Comparison of ENCODE assay signal across 22 cellular contexts in genomic region chr7:31979690-31980330, GRCh38.
DNase-seq lines count a peak whose midpoint lies in the region; ATAC-seq and TF ChIP-seq lines count a peak whose summit lies in the region.
"Had no signal": no experiment of that assay in that cellular context is flagged by ENCODE, and none has a peak within 500 bp of the region (broad histone marks: within the 10 kb centered on the region; RNA-seq: fewer than 3 reads in every experiment).

No MANE protein-coding gene starts in this region.

- POLR2A ChIA-PET in IMR-90 (lab: Charles Lee; ENCODE audit: unreplicated experiment) = no interaction called here

- H3K14ac ChIP-seq in IMR-90 (replicated peaks; ENCODE audit: low read depth, low read length) = no peak overlapping the region

- dilution Hi-C loops in IMR-90 (cut with HindIII; ENCODE audit: low sequenced_read_pairs, unreplicated experiment) = no loop called here

- peaks cover 0 to 14% (median 0%) of the 10 kb centered on the region in 12 donors for H3K9me3 ChIP-seq in heart left ventricle
- peaks cover 0 to 9% of the 10 kb centered on the region in 2 donors for H3K9me3 ChIP-seq in right atrium auricular region
- H3K9me3 ChIP-seq in IMR-90 (ENCODE audit: control insufficient read depth, insufficient read depth, low read length) = peaks cover 3% of the 10 kb centered on the region
- H3K9me3 ChIP-seq: BE2C had no signal

- no peak overlapping the region for H2AK5ac ChIP-seq in IMR-90 (ENCODE audit: low read depth, low read length)

- WGBS in heart left ventricle, 4 donors = 38 to 69% (median 45%) methylated on average over 1 of the region's 1 CpG
- WGBS in IMR-90 (ENCODE audit: extremely low coverage in 2 of 2, insufficient read length in 1 of 2), 2 experiments = no CpG with 5 or more reads among the region's 1 CpG

- no peak overlapping the region for H4K8ac ChIP-seq in IMR-90 (ENCODE audit: low read depth in 2 of 2, low read length in 2 of 2)

- H3K9me1 ChIP-seq in IMR-90 (ENCODE audit: insufficient read depth, low read length) = no peaks in the 10 kb centered on the region

- H3K4ac ChIP-seq in IMR-90 (ENCODE audit: low read depth, low read length) = no peak overlapping the region

- ATAC-seq in heart left ventricle (peak in 1 of 4 donors; percentile 25), IMR-90 (ENCODE audit: low read depth) (no peak), left ventricle myocardium superior (peak; percentile 40)
- ATAC-seq: A549, GM12878 had no signal

- no peak overlapping the region for H2BK15ac ChIP-seq in IMR-90 (ENCODE audit: low read depth, low read length)

- H2AFZ ChIP-seq in IMR-90 (replicated peaks; ENCODE audit: low read length, poor library complexity) = no peak overlapping the region
- H2AFZ ChIP-seq: GM23248 had no signal

- H3K36me3 ChIP-seq in heart left ventricle (no peaks in the 10 kb centered on the region), right atrium auricular region (no peaks in the 10 kb centered on the region), IMR-90 (ENCODE audit: control insufficient read depth, insufficient read depth, low read length) (no peaks in the 10 kb centered on the region)
- H3K36me3 ChIP-seq: BE2C; BLaER1 treated with 17β-estradiol and CSF1 and Interleukin-3, amounts not matched to agents 10 nM and 100 nM had no signal

- BruUV-seq in IMR-90 (replicated peaks; lab: Mats Ljungman, UMichigan) = no TSS peak

- in situ Hi-C loops in IMR-90 (cut with MboI; ENCODE audit: low sequenced_read_pairs) = no loop called here

- H2BK20ac ChIP-seq in IMR-90 (ENCODE audit: low read depth, low read length) = no peak overlapping the region

- CTCF ChIA-PET in IMR-90 (lab: Yijun Ruan, JAX) = no interaction called here

- H3K4me3 ChIP-seq in heart left ventricle (no peak overlapping the region), right atrium auricular region (no peak overlapping the region), IMR-90 (ENCODE audit: insufficient read depth, low read depth, low read length) (no peak overlapping the region)
- H3K4me3 ChIP-seq: A549; BLaER1 treated with 17β-estradiol and CSF1 and Interleukin-3, amounts not matched to agents 10 nM and 100 nM; GM12878; GM23248 had no signal

- no peak overlapping the region for H3K23ac ChIP-seq in IMR-90 (ENCODE audit: low read depth, low read length)

- no peaks in the 10 kb centered on the region for H3K27me3 ChIP-seq in heart left ventricle
- H3K27me3 ChIP-seq in right atrium auricular region = no peaks in the 10 kb centered on the region
- H3K27me3 ChIP-seq in IMR-90 (ENCODE audit: control insufficient read depth, insufficient read depth, low read length) = no peaks in the 10 kb centered on the region
- H3K27me3 ChIP-seq: BE2C; BLaER1 treated with 17β-estradiol and CSF1 and Interleukin-3, amounts not matched to agents 10 nM and 100 nM had no signal

- H3K79me1 ChIP-seq in IMR-90 (ENCODE audit: low read depth in 1 of 2, low read length in 2 of 2) = peaks cover 4 to 15% of the 10 kb centered on the region in 2 experiments; a peak in 1 of 4 replicates

- H4K5ac ChIP-seq in IMR-90 (ENCODE audit: low read depth, low read length) = no peak overlapping the region

- H4K20me1 ChIP-seq in IMR-90 (ENCODE audit: insufficient read depth, low read length) = no peaks in the 10 kb centered on the region
- H4K20me1 ChIP-seq: BLaER1 treated with 17β-estradiol and CSF1 and Interleukin-3, amounts not matched to agents 10 nM and 100 nM had no signal

- H3K4me1 ChIP-seq in heart left ventricle = peaks cover 0 to 52% (median 16%) of the 10 kb centered on the region in 12 donors
- H3K4me1 ChIP-seq in right atrium auricular region = peaks cover 0 to 24% of the 10 kb centered on the region in 2 donors
- no peaks in the 10 kb centered on the region; the same call in 1 of the 2 replicates for H3K4me1 ChIP-seq in IMR-90 (ENCODE audit: control insufficient read depth, insufficient read depth, low read length)
- H3K4me1 ChIP-seq: BE2C had no signal

- intact Hi-C loops in heart left ventricle (cut with DNase I) = loop anchor here in 1 of 10 donors (10.0 kb wide), 1 partner anchor 85 kb away; no protein-coding TSS in a partner anchor
- intact Hi-C loops in IMR-90 (cut with micrococcal nuclease) = no loop called here
- intact Hi-C loops in left ventricle myocardium superior (cut with micrococcal nuclease) = no loop called here

- TF ChIP-seq RAD21 in IMR-90 (IDR thresholded peaks at IDR 0.05; ENCODE audit: low read length) = no peak

- no peak for DNase-seq in heart left ventricle
- DNase-seq in right atrium auricular region (ENCODE audit: low spot score) = no peak
- no peak for DNase-seq in IMR-90
- DNase-seq in left ventricle myocardium superior = no peak
- no peak for DNase-seq in NCI-H146 (lab: John Stamatoyannopoulos, UW)
- no peak for DNase-seq in erythroblast (lab: John Stamatoyannopoulos, UW)
- DNase-seq: 8988T; ACHN; AML-193; BE2C; CD4-positive, alpha-beta T cell; CD8-positive, alpha-beta memory T cell; DMS 273 treated with DMSO at 0.1 percent for 48 hours; DMS79; EL; GDM1; GM23248; H7; HCEC 1CT had no signal

- no peak overlapping the region for H3K9ac ChIP-seq in IMR-90 (ENCODE audit: low read depth, low read length)
- H3K9ac ChIP-seq: BLaER1 treated with 17β-estradiol and CSF1 and Interleukin-3, amounts not matched to agents 10 nM and 100 nM; GM23248 had no signal

- peak overlapping the region; percentile 21; the same call in 1 of the 2 replicates for H3K18ac ChIP-seq in IMR-90 (ENCODE audit: low read depth, low read length)

- TF ChIP-seq POLR2A in heart left ventricle (IDR thresholded peaks at IDR 0.05) (no peak), IMR-90 (IDR thresholded peaks at IDR 0.05; ENCODE audit: low read depth, low read length) (no peak), erythroblast (IDR thresholded peaks at IDR 0.05; ENCODE audit: low read length) (no peak)

- no peak overlapping the region for H2BK5ac ChIP-seq in IMR-90 (ENCODE audit: low read depth, low read length, poor library complexity, severe bottlenecking)

- no peak for TF ChIP-seq CTCF in heart left ventricle (IDR thresholded peaks at IDR 0.05)
- TF ChIP-seq CTCF in right atrium auricular region (IDR thresholded peaks at IDR 0.05) = no peak
- no peak for TF ChIP-seq CTCF in IMR-90 (conservative IDR thresholded peaks at IDR 0.05; ENCODE audit: low read depth, low read length)

- peak overlapping the region in 8 of 12 donors; percentile 1 to 59 (median 24) for H3K27ac ChIP-seq in heart left ventricle
- H3K27ac ChIP-seq in right atrium auricular region = no peak overlapping the region
- no peak overlapping the region for H3K27ac ChIP-seq in IMR-90 (ENCODE audit: insufficient read depth, low read length)
- H3K27ac ChIP-seq: BLaER1 treated with 17β-estradiol and CSF1 and Interleukin-3, amounts not matched to agents 10 nM and 100 nM; GM23248 had no signal

- no peak overlapping the region for H4K91ac ChIP-seq in IMR-90 (ENCODE audit: insufficient read depth, low read depth, low read length)

- H3K4me2 ChIP-seq in IMR-90 (ENCODE audit: low read depth, low read length) = no peak overlapping the region
- H3K4me2 ChIP-seq: A549; BLaER1 treated with 17β-estradiol and CSF1 and Interleukin-3, amounts not matched to agents 10 nM and 100 nM had no signal

- H2AK9ac ChIP-seq in IMR-90 (replicated peaks; ENCODE audit: low read depth, low read length, poor library complexity) = no peak overlapping the region

- H2BK120ac ChIP-seq in IMR-90 (ENCODE audit: low read depth, low read length) = no peak overlapping the region

- no peak overlapping the region for H3K56ac ChIP-seq in IMR-90 (ENCODE audit: extremely low read depth, insufficient read depth, low read length)

TF ChIP-seq in IMR-90, 13 proteins besides CTCF, POLR2A, EP300 and RAD21:
- TF ChIP-seq MAZ (IDR thresholded peaks at IDR 0.05; ENCODE audit: borderline replicate concordance, low read depth, low read length) (no peak), BHLHE40 (IDR thresholded peaks at IDR 0.05; ENCODE audit: low read depth, low read length) (no peak), NFE2L2 (IDR thresholded peaks at IDR 0.05; ENCODE audit: low read depth, low read length) (no peak), ELK1 (IDR thresholded peaks at IDR 0.05; ENCODE audit: borderline replicate concordance, low read depth, low read length) (no peak), SMC3 (IDR thresholded peaks at IDR 0.05; ENCODE audit: low read depth, low read length) (no peak), USF2 (IDR thresholded peaks at IDR 0.05; ENCODE audit: low read depth, low read length) (no peak), RFX5 (IDR thresholded peaks at IDR 0.05; ENCODE audit: low read depth, low read length) (no peak), CHD1 (IDR thresholded peaks at IDR 0.05; ENCODE audit: low read depth, low read length) (no peak), FOS (IDR thresholded peaks at IDR 0.05; ENCODE audit: low read depth, low read length) (no peak), CEBPB (IDR thresholded peaks at IDR 0.05; ENCODE audit: low read depth, low read length) (no peak), MAFK (IDR thresholded peaks at IDR 0.05; ENCODE audit: low read depth, low read length) (no peak), MXI1 (IDR thresholded peaks at IDR 0.05; ENCODE audit: borderline replicate concordance, low read depth, low read length) (no peak), RCOR1 (IDR thresholded peaks at IDR 0.05; ENCODE audit: insufficient replicate concordance, low read length) (no peak)
TF ChIP-seq in IMR-90: peak in this region for 0.

Comparison
In these comparisons a context has a peak if more than half of its experiments do, and no peak if none do; other contexts are left out.
1. H3K27ac ChIP-seq: peak in heart left ventricle (8 of 12); none in right atrium auricular region (0 of 2) and IMR-90 (single experiment).